8 cellular contexts compared by ENCODE assay signal in the genomic region with DNA sequence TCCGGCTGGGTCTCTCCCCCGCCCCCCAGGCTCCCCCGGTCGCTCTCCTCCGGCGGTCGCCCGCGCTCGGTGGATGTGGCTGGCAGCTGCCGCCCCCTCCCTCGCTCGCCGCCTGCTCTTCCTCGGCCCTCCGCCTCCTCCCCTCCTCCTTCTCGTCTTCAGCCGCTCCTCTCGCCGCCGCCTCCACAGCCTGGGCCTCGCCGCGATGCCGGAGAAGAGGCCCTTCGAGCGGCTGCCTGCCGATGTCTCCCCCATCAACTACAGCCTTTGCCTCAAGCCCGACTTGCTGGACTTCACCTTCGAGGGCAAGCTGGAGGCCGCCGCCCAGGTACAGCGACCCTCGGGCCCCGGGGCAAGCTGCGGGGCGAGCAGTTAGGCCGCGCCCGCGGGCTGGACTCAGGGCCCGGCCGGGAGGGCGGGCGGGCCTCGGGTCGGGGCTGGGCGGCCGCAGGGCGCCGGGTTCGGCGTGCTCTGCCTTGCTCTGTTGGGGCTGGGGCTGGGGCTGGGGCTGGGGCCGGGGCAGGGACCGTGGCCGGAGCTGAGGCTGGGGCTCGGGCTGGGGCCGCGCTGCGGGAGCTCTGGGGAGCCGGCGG. TPM values are rescaled to one million over a fixed set of nuclear protein-coding genes. Genes with fewer than 3 reads are reported as not detected.
DNase-seq lines count a peak whose midpoint lies in the region; ATAC-seq and TF ChIP-seq lines count a peak whose summit lies in the region.
"Not testable (repeated sequence)": the region's sequence is repeated elsewhere in the genome, so short reads cannot be mapped to it uniquely, and the experiment has no call there.

No MANE protein-coding gene starts in this region.

- not testable (repeated sequence) for TF ChIP-seq CTCF in kidney epithelial cell (IDR thresholded peaks at IDR 0.05; ENCODE audit: insufficient read depth, low read length, poor library complexity, severe bottlenecking)

- peak; percentile 5 for DNase-seq in AG08396 (ENCODE audit: low spot score)
- DNase-seq in M059J (ENCODE audit: low read depth): peak; percentile 2
- DNase-seq in activated CD4-positive, alpha-beta memory T cell treated with anti-CD3 and anti-CD28 coated beads, Interleukin-2, amount 10 ng/mL, durations not matched to agents 7 days and 5 days: peak; percentile 17
- DNase-seq in ecto neural progenitor cell (ENCODE audit: low spot score): peak; percentile 76
- not testable (repeated sequence) for DNase-seq in kidney epithelial cell (ENCODE audit: low read depth); skeletal muscle cell (ENCODE audit: low read depth)

- H3K36me3 ChIP-seq in kidney epithelial cell (ENCODE audit: control insufficient read depth, insufficient read depth, low read length): not testable (repeated sequence)

- ATAC-seq in GM18873 (IDR thresholded peaks at IDR 0.05; ENCODE audit: low FRiP score, unreplicated experiment): peak; percentile 28
- ATAC-seq in HG02798 (IDR thresholded peaks at IDR 0.05; ENCODE audit: poor library complexity, unreplicated experiment): peak; percentile 23

- H3K36me3 Mint-ChIP-seq in activated CD4-positive, alpha-beta memory T cell treated with anti-CD3 and anti-CD28 coated beads, Interleukin-2, amount 10 ng/mL, durations not matched to agents 7 days and 5 days (ENCODE audit: low read depth): not testable (repeated sequence)

- POLR2A ChIA-PET in activated CD4-positive, alpha-beta memory T cell treated with anti-CD3 and anti-CD28 coated beads, Interleukin-2, amount 10 ng/mL, durations not matched to agents 7 days and 5 days (lab: Charles Lee): interaction anchor here (1.3 to 1.5 kb wide), 2 partner anchors 39 to 118 kb away, joined by 3 to 10 read pairs; partner anchors contain the start of gene KPNB1

- not testable (repeated sequence) for H3K9me3 Mint-ChIP-seq in activated CD4-positive, alpha-beta memory T cell treated with anti-CD3 and anti-CD28 coated beads, Interleukin-2, amount 10 ng/mL, durations not matched to agents 7 days and 5 days

- peak overlapping the region; percentile 74 for H3K4me3 ChIP-seq in kidney epithelial cell (ENCODE audit: low read depth, low read length)
- H3K4me3 ChIP-seq in skeletal muscle cell (ENCODE audit: low read depth, low read length): peak overlapping the region; percentile 59

- not testable (repeated sequence) for H3K27me3 ChIP-seq in kidney epithelial cell (ENCODE audit: control insufficient read depth, insufficient read depth, low read length)

- H3K4me1 Mint-ChIP-seq in activated CD4-positive, alpha-beta memory T cell treated with anti-CD3 and anti-CD28 coated beads, Interleukin-2, amount 10 ng/mL, durations not matched to agents 7 days and 5 days: not testable (repeated sequence)

- CTCF ChIA-PET in activated CD4-positive, alpha-beta memory T cell treated with anti-CD3 and anti-CD28 coated beads, Interleukin-2, amount 10 ng/mL, durations not matched to agents 7 days and 5 days (lab: Charles Lee): not testable (repeated sequence)

- H3K27me3 Mint-ChIP-seq in activated CD4-positive, alpha-beta memory T cell treated with anti-CD3 and anti-CD28 coated beads, Interleukin-2, amount 10 ng/mL, durations not matched to agents 7 days and 5 days: not testable (repeated sequence)

- H3K27ac Mint-ChIP-seq in activated CD4-positive, alpha-beta memory T cell treated with anti-CD3 and anti-CD28 coated beads, Interleukin-2, amount 10 ng/mL, durations not matched to agents 7 days and 5 days: not testable (repeated sequence)

- H3K4me3 Mint-ChIP-seq in activated CD4-positive, alpha-beta memory T cell treated with anti-CD3 and anti-CD28 coated beads, Interleukin-2, amount 10 ng/mL, durations not matched to agents 7 days and 5 days: peak overlapping the region; percentile 90

RNA-seq across cellular contexts. Expression of gene NPEPPS, which starts 0.4 kb away (rescaled TPM):
- total RNA-seq in M059J (2014; rRNA removed; shearing (Covaris generic)): 46.6 and 59.9 TPM in 2 replicates
- total RNA-seq in activated CD4-positive, alpha-beta memory T cell treated with anti-CD3 and anti-CD28 coated beads, Interleukin-2, amount 10 ng/mL, durations not matched to agents 7 days and 5 days: 100 to 1,000 TPM; 103 to 105 TPM
- 71.0 and 72.7 TPM in 2 replicates for total RNA-seq in kidney epithelial cell
